Comparison of ENCODE assay signal across 8 cellular contexts in genomic region chr3:10263549-10264363, GRCh38. TPM values are rescaled to one million over a fixed set of nuclear protein-coding genes. Genes with fewer than 3 reads are reported as not detected.
DNase-seq lines count a peak whose midpoint lies in the region; ATAC-seq and TF ChIP-seq lines count a peak whose summit lies in the region.

No MANE protein-coding gene starts in this region.

- no peak overlapping the region for H3K4me3 ChIP-seq in fibroblast of pulmonary artery (replicated peaks; ENCODE audit: low read depth, low read length)

- peak; percentile 96 to 97 for ATAC-seq in activated T-cell treated with anti-CD3 and anti-CD28 coated beads, Interleukin-2, amount 50 U/mL, for 4 hours
- ATAC-seq in GM21367 (IDR thresholded peaks at IDR 0.05; ENCODE audit: unreplicated experiment): no peak

- H3K27me3 Mint-ChIP-seq in activated T-cell treated with anti-CD3 and anti-CD28 coated beads, Interleukin-2, amount 50 U/mL, for 4 hours (ENCODE audit: low read depth): no peaks in the 10 kb centered on the region

- DNase-seq in DMS114 treated with DMSO at 0.1 percent for 48 hours (lab: John Stamatoyannopoulos, UW; ENCODE audit: unreplicated experiment) (peak; percentile 13), NCI-H2227 treated with DMSO at 0.1 percent for 48 hours (lab: John Stamatoyannopoulos, UW) (peak; percentile 28), fibroblast of pulmonary artery (ENCODE audit: low read depth) (peak; percentile 58), renal cortical epithelial cell (ENCODE audit: low read depth) (peak; percentile 50), putamen (ENCODE audit: low spot score) (no peak), anterior cingulate cortex (lab: John Stamatoyannopoulos, UW) (no peak)
- peak; percentile 67 for DNase-seq in activated T-cell treated with anti-CD3 and anti-CD28 coated beads, Interleukin-2, amount 50 U/mL, for 4 hours

- no peaks in the 10 kb centered on the region for H3K9me3 Mint-ChIP-seq in activated T-cell treated with anti-CD3 and anti-CD28 coated beads, Interleukin-2, amount 50 U/mL, for 4 hours

- peak; percentile 56 for TF ChIP-seq CTCF in fibroblast of pulmonary artery (IDR thresholded peaks at IDR 0.05; ENCODE audit: low read length, missing control alignments)

- H3K4me3 Mint-ChIP-seq in activated T-cell treated with anti-CD3 and anti-CD28 coated beads, Interleukin-2, amount 50 U/mL, for 4 hours: peak overlapping the region; percentile 70

- peaks cover 62% of the 10 kb centered on the region for H3K36me3 Mint-ChIP-seq in activated T-cell treated with anti-CD3 and anti-CD28 coated beads, Interleukin-2, amount 50 U/mL, for 4 hours (ENCODE audit: insufficient read depth)

- H3K4me1 Mint-ChIP-seq in activated T-cell treated with anti-CD3 and anti-CD28 coated beads, Interleukin-2, amount 50 U/mL, for 4 hours (ENCODE audit: low read depth): peaks cover 78% of the 10 kb centered on the region

RNA-seq across cellular contexts. Expression of gene TATDN2, which starts 15.5 kb away (rescaled TPM):
- total RNA-seq in activated T-cell treated with anti-CD3 and anti-CD28 coated beads, Interleukin-2, amount 50 U/mL, for 4 hours: 10 to 100 TPM; 66.5 to 70.2 (median 66.5) TPM
- total RNA-seq in renal cortical epithelial cell: 12.2 and 18.8 TPM in 2 replicates

RNA-seq across cellular contexts. Expression of gene GHRL, which starts 29.0 kb away (rescaled TPM):
- total RNA-seq in activated T-cell treated with anti-CD3 and anti-CD28 coated beads, Interleukin-2, amount 50 U/mL, for 4 hours: under 1 TPM; 0.45 to 0.96 (median 0.63) TPM
- total RNA-seq in renal cortical epithelial cell: not detected in 2 replicates

RNA-seq across cellular contexts. Expression of gene SEC13, which starts 57.2 kb away (rescaled TPM):
- total RNA-seq in activated T-cell treated with anti-CD3 and anti-CD28 coated beads, Interleukin-2, amount 50 U/mL, for 4 hours: 100 to 1,000 TPM; 143 to 154 (median 153) TPM
- total RNA-seq in renal cortical epithelial cell: 154 and 229 TPM in 2 replicates

Comparison
In these comparisons a context has a peak if more than half of its experiments do, and no peak if none do; other contexts are left out.
1. DNase-seq: peak in DMS114 treated with DMSO at 0.1 percent for 48 hours (single experiment), NCI-H2227 treated with DMSO at 0.1 percent for 48 hours (single experiment), activated T-cell treated with anti-CD3 and anti-CD28 coated beads, Interleukin-2, amount 50 U/mL, for 4 hours (single experiment), fibroblast of pulmonary artery (single experiment) and renal cortical epithelial cell (single experiment); none in putamen (single experiment) and anterior cingulate cortex (0 of 58).